In genomic region chr14:61252354-61253063, GRCh38 we compare ENCODE assay signal across 8 cellular contexts. TPM values are rescaled to one million over a fixed set of nuclear protein-coding genes. Genes with fewer than 3 reads are reported as not detected.
A peak's percentile ranks its signal among the peaks of the same experiment; 100 is the strongest.
DNase-seq lines count a peak whose midpoint lies in the region; ATAC-seq and TF ChIP-seq lines count a peak whose summit lies in the region.

No MANE protein-coding gene starts in this region.

- POLR2A ChIA-PET in GM10248 (lab: Yijun Ruan, JAX) = no interaction called here

- intact Hi-C loops in posterior cingulate gyrus (cut with DNase I) = loop anchor here (1.0 to 10.0 kb wide), 2 partner anchors 228 to 627 kb away; no protein-coding TSS in a partner anchor

- ATAC-seq in HG02571 (IDR thresholded peaks at IDR 0.05; ENCODE audit: unreplicated experiment) (peak; percentile 85), GM19328 (IDR thresholded peaks at IDR 0.05; ENCODE audit: unreplicated experiment) (no peak)

- in situ Hi-C loops in SK-MEL-5 (cut with HindIII; ENCODE audit: low pct_unique_long_range_greater_than_20kb, low sequenced_read_pairs) = no loop called here

- TF ChIP-seq CTCF in GM10248 (IDR thresholded peaks at IDR 0.05; ENCODE audit: control extremely low read depth, extremely low read depth, low read depth, missing control alignments) = peak; percentile 86

- DNase-seq in GM10248 (ENCODE audit: extremely low spot score) (peak; percentile 68), NCI-H1092 (lab: John Stamatoyannopoulos, UW) (peak; percentile 84), SK-MEL-5 (ENCODE audit: low read depth, low spot score) (peak; percentile 90), glomerular endothelial cell (ENCODE audit: extremely low read depth, low read depth, low spot score) (peak; percentile 65), posterior cingulate gyrus (peak; percentile 26 to 94 (median 68))
- DNase-seq in activated naive CD4-positive, alpha-beta T cell treated with Interleukin-2 at 50 U/mL for 16 hours = peak; percentile 57

- CTCF ChIA-PET in GM10248 (lab: Yijun Ruan, JAX) = interaction anchor here (0.7 to 9.0 kb wide), 27 partner anchors 8 to 1062 kb away, joined by 3 to 111 read pairs (median 4); no protein-coding TSS in a partner anchor

RNA-seq across cellular contexts. Expression of gene TMEM30B, which starts 28.6 kb away (rescaled TPM):
- not detected in 2 replicates for total RNA-seq in SK-MEL-5 (2014; rRNA removed; shearing (Covaris generic))
- polyA plus RNA-seq in SK-MEL-5 (2015; cell fraction: cytosol; rRNA removed) = not detected in 2 replicates
- polyA plus RNA-seq in SK-MEL-5 (2015; cell fraction: nucleus; rRNA removed) = not detected in 2 replicates
- total RNA-seq in glomerular endothelial cell = 0.12 and 0.34 TPM in 2 replicates
